11 cellular contexts compared by ENCODE assay signal in the genomic region with DNA sequence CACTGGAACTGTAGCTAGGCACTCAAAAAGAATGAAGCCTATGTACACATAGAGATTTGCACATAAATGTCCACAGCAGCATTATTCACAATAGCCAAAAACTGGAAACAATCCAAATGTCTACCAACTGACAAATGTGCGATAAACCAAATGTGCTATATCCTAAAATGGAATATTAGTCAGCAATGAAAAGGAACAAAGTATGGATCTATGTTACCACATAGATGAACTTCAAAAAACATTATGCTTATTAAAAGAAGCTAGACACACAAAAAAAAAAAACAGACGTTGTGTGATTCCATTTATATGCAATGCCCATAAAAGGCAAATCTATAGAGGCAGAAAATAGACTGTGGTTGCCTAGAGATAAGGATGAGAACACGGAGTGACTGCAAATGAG.
"Had no signal": no experiment of that assay in that cellular context is flagged by ENCODE, and none has a peak within 500 bp of the region (broad histone marks: within the 10 kb centered on the region; RNA-seq: fewer than 3 reads in every experiment).

No MANE protein-coding gene starts in this region.

- H3K4me3 ChIP-seq: GM23248, GM23338, HAP-1 had no signal

- H3K9me3 ChIP-seq: HAP-1 had no signal

- H3K4me2 ChIP-seq: GM23338 had no signal

- H3K27ac Mint-ChIP-seq: GM23338, H9, HFFc6 had no signal

- H3K36me3 ChIP-seq: HAP-1 had no signal

- DNase-seq: GM23248, GOT3, H7, H9, HCEC 1CT, HFFc6 had no signal

- H3K9ac ChIP-seq: GM23248 had no signal

- H3K9me3 Mint-ChIP-seq: GM23338, H9, HFFc6 had no signal

- ATAC-seq: GM23338, HCT116 had no signal

- H3K4me3 Mint-ChIP-seq: GM23338, H9, HFFc6 had no signal

- H3K27ac ChIP-seq: GM23248 had no signal

- H2AFZ ChIP-seq: GM23248, GM23338 had no signal

- FAIRE-seq: H1, H54 had no signal
